In the genomic region with DNA sequence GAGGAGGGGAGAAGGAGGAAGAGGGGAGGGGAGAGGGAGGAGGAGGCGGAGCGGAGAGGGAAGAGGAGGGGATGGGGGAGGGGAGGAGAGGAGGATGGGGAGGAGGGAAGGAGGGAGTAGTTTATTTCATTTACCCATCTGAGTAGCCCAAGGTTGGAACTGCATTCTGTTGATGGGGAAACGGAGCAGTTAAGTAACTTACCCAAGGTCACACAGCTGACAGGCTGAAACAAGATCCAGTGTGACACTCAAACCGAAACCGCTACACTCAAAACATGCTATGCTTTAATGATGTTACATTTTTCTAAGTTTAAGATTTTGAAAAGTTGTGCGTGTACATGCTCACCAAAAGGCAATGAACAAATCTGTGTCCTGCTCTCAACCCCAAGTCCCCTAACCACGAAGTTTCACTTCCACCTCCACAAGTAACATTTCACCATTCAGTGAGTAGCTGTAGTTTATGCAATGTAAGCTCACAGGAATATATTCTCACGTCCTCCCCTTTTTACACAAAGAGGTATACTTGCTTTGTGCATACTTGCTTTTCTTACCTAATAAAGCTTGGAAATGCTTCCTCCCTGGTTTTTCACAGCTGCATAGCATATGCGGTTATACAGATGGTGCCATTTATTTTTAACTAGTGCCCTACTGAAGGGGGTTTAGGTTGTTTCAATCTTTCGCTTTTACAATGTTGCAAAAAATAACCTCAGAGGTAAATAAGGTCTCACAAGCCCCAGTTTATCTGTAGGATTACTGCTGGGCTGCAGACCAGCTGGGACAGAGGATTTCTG, we compare ENCODE assay signal across 1 cellular context.
A peak's percentile ranks its signal among the peaks of the same experiment; 100 is the strongest.
TF ChIP-seq lines count a peak whose summit lies in the region.

No MANE protein-coding gene starts in this region.

TF ChIP-seq in K562, 482 proteins besides CTCF, POLR2A, EP300 and RAD21 (continued from another document):
- TF ChIP-seq, protein P1, sequence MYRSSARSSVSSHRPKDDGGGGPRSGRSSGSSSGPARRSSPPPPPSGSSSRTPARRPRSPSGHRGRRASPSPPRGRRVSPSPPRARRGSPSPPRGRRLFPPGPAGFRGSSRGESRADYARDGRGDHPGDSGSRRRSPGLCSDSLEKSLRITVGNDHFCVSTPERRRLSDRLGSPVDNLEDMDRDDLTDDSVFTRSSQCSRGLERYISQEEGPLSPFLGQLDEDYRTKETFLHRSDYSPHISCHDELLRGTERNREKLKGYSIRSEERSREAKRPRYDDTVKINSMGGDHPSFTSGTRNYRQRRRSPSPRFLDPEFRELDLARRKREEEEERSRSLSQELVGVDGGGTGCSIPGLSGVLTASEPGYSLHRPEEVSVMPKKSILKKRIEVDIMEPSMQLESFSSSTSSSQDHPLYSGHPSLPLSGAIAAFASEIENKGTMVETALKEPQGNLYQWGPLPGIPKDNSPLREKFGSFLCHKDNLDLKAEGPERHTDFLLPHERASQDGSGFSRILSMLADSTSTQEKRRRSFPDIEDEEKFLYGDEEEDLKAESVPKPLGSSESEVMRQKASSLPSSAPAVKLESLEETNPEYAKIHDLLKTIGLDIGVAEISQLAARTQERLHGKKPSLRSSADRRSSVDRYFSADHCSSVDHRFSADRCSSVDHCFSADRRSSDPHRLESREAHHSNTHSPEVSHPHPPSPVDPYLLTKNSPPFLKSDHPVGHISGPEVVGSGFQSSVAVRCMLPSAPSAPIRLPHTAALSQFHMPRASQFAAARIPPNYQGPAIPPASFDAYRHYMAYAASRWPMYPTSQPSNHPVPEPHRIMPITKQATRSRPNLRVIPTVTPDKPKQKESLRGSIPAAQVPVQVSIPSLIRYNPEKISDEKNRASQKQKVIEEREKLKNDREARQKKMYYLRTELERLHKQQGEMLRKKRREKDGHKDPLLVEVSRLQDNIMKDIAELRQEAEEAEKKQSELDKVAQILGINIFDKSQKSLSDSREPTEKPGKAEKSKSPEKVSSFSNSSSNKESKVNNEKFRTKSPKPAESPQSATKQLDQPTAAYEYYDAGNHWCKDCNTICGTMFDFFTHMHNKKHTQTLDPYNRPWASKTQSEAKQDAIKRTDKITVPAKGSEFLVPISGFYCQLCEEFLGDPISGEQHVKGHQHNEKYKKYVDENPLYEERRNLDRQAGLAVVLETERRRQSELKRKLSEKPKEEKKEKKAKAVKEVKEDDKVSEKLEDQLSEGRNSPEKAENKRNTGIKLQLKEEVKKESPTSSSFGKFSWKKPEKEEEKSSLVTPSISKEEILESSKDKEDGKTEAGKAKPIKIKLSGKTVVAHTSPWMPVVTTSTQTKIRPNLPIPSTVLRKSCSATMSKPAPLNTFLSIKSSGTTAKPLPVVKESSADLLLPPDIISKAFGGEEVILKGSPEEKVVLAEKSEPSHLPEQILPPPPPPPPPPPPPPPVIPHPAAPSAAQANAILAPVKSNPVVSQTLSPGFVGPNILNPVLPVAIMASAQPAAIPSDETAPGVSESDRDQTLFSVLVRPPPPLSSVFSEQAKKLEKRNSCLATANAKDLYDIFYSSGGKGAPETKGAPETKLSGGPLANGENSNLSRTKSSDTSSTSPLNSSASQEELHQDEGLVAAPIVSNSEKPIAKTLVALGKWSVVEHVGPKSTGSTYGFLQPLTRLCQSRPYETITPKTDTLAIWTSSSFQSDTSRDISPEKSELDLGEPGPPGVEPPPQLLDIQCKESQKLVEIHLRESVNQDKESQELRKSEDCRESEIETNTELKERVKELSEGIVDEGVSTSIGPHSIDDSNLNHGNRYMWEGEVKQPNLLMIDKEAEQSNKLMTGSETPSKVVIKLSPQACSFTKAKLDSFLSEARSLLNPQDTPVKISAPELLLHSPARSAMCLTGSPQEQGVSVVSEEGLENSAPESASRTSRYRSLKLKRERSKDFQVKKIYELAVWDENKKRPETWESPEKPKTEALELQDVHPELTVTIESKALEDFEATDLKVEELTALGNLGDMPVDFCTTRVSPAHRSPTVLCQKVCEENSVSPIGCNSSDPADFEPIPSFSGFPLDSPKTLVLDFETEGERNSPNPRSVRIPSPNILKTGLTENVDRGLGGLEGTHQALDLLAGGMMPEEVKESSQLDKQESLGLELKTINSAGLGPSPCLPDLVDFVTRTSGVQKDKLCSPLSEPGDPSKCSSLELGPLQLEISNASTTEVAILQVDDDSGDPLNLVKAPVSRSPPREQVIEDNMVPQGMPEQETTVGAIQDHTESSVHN (IDR thresholded peaks at IDR 0.05; ENCODE audit: borderline replicate concordance in 1 of 2, low read depth in 1 of 2): no peak
- TF ChIP-seq MCM3 (IDR thresholded peaks at IDR 0.05) (no peak), RBM25 (IDR thresholded peaks at IDR 0.05; ENCODE audit: low read depth, low read length, severe bottlenecking) (peak; percentile 78)
